ENCODE assay signal across 26 cellular contexts in genomic region chr5:80926979-80927656, GRCh38. TPM values are rescaled to one million over a fixed set of nuclear protein-coding genes. Genes with fewer than 3 reads are reported as not detected.
A peak's percentile ranks its signal among the peaks of the same experiment; 100 is the strongest.
DNase-seq lines count a peak whose midpoint lies in the region; TF ChIP-seq lines count a peak whose summit lies in the region.
"Had no signal": no experiment of that assay in that cellular context is flagged by ENCODE, and none has a peak within 500 bp of the region (broad histone marks: within the 10 kb centered on the region; RNA-seq: fewer than 3 reads in every experiment).

No MANE protein-coding gene starts in this region.

- H3K36me3 ChIP-seq in Karpas-422 (ENCODE audit: insufficient read depth, low read length) (no peaks in the 10 kb centered on the region), OCI-LY3 (replicated peaks; ENCODE audit: low read depth, low read length) (no peaks in the 10 kb centered on the region), esophagus muscularis mucosa (no peaks in the 10 kb centered on the region), smooth muscle cell (ENCODE audit: low read depth) (no peaks in the 10 kb centered on the region)
- H3K36me3 ChIP-seq: BLaER1 treated with 17β-estradiol and CSF1 and Interleukin-3, amounts not matched to agents 10 nM and 100 nM; MG63 had no signal

- WGBS in esophagus muscularis mucosa, result 70% methylated on average over 3 of the region's 3 CpGs
- 89% methylated on average over 3 of the region's 3 CpGs for WGBS in smooth muscle cell (ENCODE audit: low lambda C conversion rate)

- H3K27ac Mint-ChIP-seq in glutamatergic neuron (ENCODE audit: unreplicated experiment), result no peak overlapping the region
- H3K27ac Mint-ChIP-seq: T-cell had no signal

- no peaks in the 10 kb centered on the region for H3K36me3 Mint-ChIP-seq in glutamatergic neuron (ENCODE audit: unreplicated experiment)
- H3K36me3 Mint-ChIP-seq: CD4-positive, alpha-beta memory T cell; T-cell had no signal

- H3K4me1 ChIP-seq in Karpas-422 (ENCODE audit: low read length) (peaks cover 17% of the 10 kb centered on the region), OCI-LY3 (ENCODE audit: low read length) (peaks cover 27% of the 10 kb centered on the region), esophagus muscularis mucosa (no peaks in the 10 kb centered on the region), smooth muscle cell (ENCODE audit: low read depth) (no peaks in the 10 kb centered on the region)
- H3K4me1 ChIP-seq: A549 had no signal

- DNase-seq in Karpas-422 (peak; percentile 61), MV-4-11 (lab: John Stamatoyannopoulos, UW) (peak; percentile 75), esophagus muscularis mucosa (ENCODE audit: extremely low spot score) (peak; percentile 88), glutamatergic neuron (no peak), smooth muscle cell (lab: John Stamatoyannopoulos, UW; ENCODE audit: unreplicated experiment) (no peak), NCI-H524 (lab: John Stamatoyannopoulos, UW) (no peak)
- DNase-seq: AML-193; CD4-positive, alpha-beta memory T cell; COR-L47; DMS53; HCEC 1CT; KBM-7; MG63; NCI-H1092 treated with DMSO at 0.1 percent for 48 hours; NCI-H1436; NCI-H1930; NCI-H2107; NCI-H446; NCI-H526 treated with DMSO at 0.1 percent for 48 hours; PC-9; T-cell had no signal

- H3K9me3 Mint-ChIP-seq in glutamatergic neuron (ENCODE audit: unreplicated experiment), result peaks cover 2% of the 10 kb centered on the region
- H3K9me3 Mint-ChIP-seq: CD4-positive, alpha-beta memory T cell; T-cell had no signal

- H3K9ac ChIP-seq in Karpas-422 (ENCODE audit: low read length), result no peak overlapping the region
- no peak overlapping the region for H3K9ac ChIP-seq in OCI-LY3 (ENCODE audit: low read length)
- no peak overlapping the region for H3K9ac ChIP-seq in smooth muscle cell (ENCODE audit: low read depth)
- H3K9ac ChIP-seq: BLaER1 treated with 17β-estradiol and CSF1 and Interleukin-3, amounts not matched to agents 10 nM and 100 nM had no signal

- no peaks in the 10 kb centered on the region for H3K27me3 ChIP-seq in Karpas-422 (ENCODE audit: low read length)
- no peaks in the 10 kb centered on the region for H3K27me3 ChIP-seq in OCI-LY3 (ENCODE audit: low read depth, low read length)
- no peaks in the 10 kb centered on the region for H3K27me3 ChIP-seq in esophagus muscularis mucosa
- no peaks in the 10 kb centered on the region for H3K27me3 ChIP-seq in smooth muscle cell (ENCODE audit: low read depth)
- H3K27me3 ChIP-seq: BLaER1 treated with 17β-estradiol and CSF1 and Interleukin-3, amounts not matched to agents 10 nM and 100 nM; MG63 had no signal

- H3K4me2 ChIP-seq in Karpas-422 (ENCODE audit: low read depth, low read length, poor library complexity, severe bottlenecking) (peak overlapping the region; percentile 30), OCI-LY3 (ENCODE audit: low read length) (peak overlapping the region; percentile 67), smooth muscle cell (no peak overlapping the region)
- H3K4me2 ChIP-seq: A549; BLaER1 treated with 17β-estradiol and CSF1 and Interleukin-3, amounts not matched to agents 10 nM and 100 nM; PC-9 had no signal

- no peak for TF ChIP-seq POLR2A in esophagus muscularis mucosa (IDR thresholded peaks at IDR 0.05; ENCODE audit: low read depth)

- H2AFZ ChIP-seq in Karpas-422 (ENCODE audit: low read length), result no peak overlapping the region
- no peak overlapping the region for H2AFZ ChIP-seq in OCI-LY3 (ENCODE audit: low read depth, low read length)
- no peak overlapping the region for H2AFZ ChIP-seq in smooth muscle cell (ENCODE audit: low read depth)
- H2AFZ ChIP-seq: PC-9 had no signal

- no peaks in the 10 kb centered on the region for H3F3A ChIP-seq in smooth muscle cell (ENCODE audit: low read depth)

- intact Hi-C loops in esophagus muscularis mucosa (cut with DNase I), result no loop called here

- no peaks in the 10 kb centered on the region for H3K79me2 ChIP-seq in Karpas-422 (ENCODE audit: low read length)
- no peaks in the 10 kb centered on the region for H3K79me2 ChIP-seq in OCI-LY3 (ENCODE audit: low read length)
- no peaks in the 10 kb centered on the region for H3K79me2 ChIP-seq in smooth muscle cell (ENCODE audit: low read depth)

- no peak overlapping the region for H3K4me3 Mint-ChIP-seq in glutamatergic neuron (ENCODE audit: unreplicated experiment)
- H3K4me3 Mint-ChIP-seq: CD4-positive, alpha-beta memory T cell; T-cell had no signal

- H3K27me3 Mint-ChIP-seq in glutamatergic neuron (ENCODE audit: unreplicated experiment), result peaks cover 1% of the 10 kb centered on the region
- H3K27me3 Mint-ChIP-seq: CD4-positive, alpha-beta memory T cell; T-cell had no signal

- no peak for TF ChIP-seq CTCF in OCI-LY3 (IDR thresholded peaks at IDR 0.05; ENCODE audit: low read depth, low read length)
- TF ChIP-seq CTCF in esophagus muscularis mucosa (IDR thresholded peaks at IDR 0.05), result no peak
- TF ChIP-seq CTCF in glutamatergic neuron (IDR thresholded peaks at IDR 0.05; ENCODE audit: partially characterized antibody, unreplicated experiment), result no peak
- no peak for TF ChIP-seq CTCF in smooth muscle cell (IDR thresholded peaks at IDR 0.05; ENCODE audit: borderline replicate concordance, insufficient read depth, poor library complexity, severe bottlenecking)

- H3K27ac ChIP-seq in Karpas-422 (ENCODE audit: low read length), result no peak overlapping the region
- no peak overlapping the region; the same call in 1 of the 2 replicates for H3K27ac ChIP-seq in OCI-LY3 (ENCODE audit: low read length)
- no peak overlapping the region for H3K27ac ChIP-seq in esophagus muscularis mucosa (replicated peaks in 1 of 4)
- no peak overlapping the region for H3K27ac ChIP-seq in smooth muscle cell (ENCODE audit: low read depth)
- H3K27ac ChIP-seq: A549; BLaER1 treated with 17β-estradiol and CSF1 and Interleukin-3, amounts not matched to agents 10 nM and 100 nM; PC-9 had no signal

- H3K4me1 Mint-ChIP-seq in glutamatergic neuron (ENCODE audit: low read depth, unreplicated experiment), result peaks cover 3% of the 10 kb centered on the region

- H3K4me3 ChIP-seq in Karpas-422 (ENCODE audit: low read length) (no peak overlapping the region), OCI-LY3 (ENCODE audit: low read length) (peak overlapping the region; percentile 38; the same call in 1 of the 2 replicates), esophagus muscularis mucosa (no peak overlapping the region), smooth muscle cell (no peak overlapping the region)
- H3K4me3 ChIP-seq: A549; BLaER1 treated with 17β-estradiol and CSF1 and Interleukin-3, amounts not matched to agents 10 nM and 100 nM; MG63; PC-9 had no signal

- no peaks in the 10 kb centered on the region for H3K9me2 ChIP-seq in Karpas-422 (replicated peaks; ENCODE audit: insufficient read depth, low read length)

- no peak for TF ChIP-seq EP300 in esophagus muscularis mucosa (IDR thresholded peaks at IDR 0.05)

- no peaks in the 10 kb centered on the region for H4K20me1 ChIP-seq in Karpas-422 (ENCODE audit: insufficient read depth, low read depth, low read length)
- H4K20me1 ChIP-seq in OCI-LY3 (ENCODE audit: insufficient read depth, low read length), result no peaks in the 10 kb centered on the region
- H4K20me1 ChIP-seq in smooth muscle cell (ENCODE audit: low read depth), result no peaks in the 10 kb centered on the region
- H4K20me1 ChIP-seq: BLaER1 treated with 17β-estradiol and CSF1 and Interleukin-3, amounts not matched to agents 10 nM and 100 nM had no signal

- no peaks in the 10 kb centered on the region for H3K9me3 ChIP-seq in Karpas-422 (ENCODE audit: low read length)
- no peaks in the 10 kb centered on the region for H3K9me3 ChIP-seq in OCI-LY3 (ENCODE audit: insufficient read depth, low read length)
- H3K9me3 ChIP-seq in esophagus muscularis mucosa, result no peaks in the 10 kb centered on the region
- H3K9me3 ChIP-seq in smooth muscle cell (replicated peaks; ENCODE audit: low read depth), result no peaks in the 10 kb centered on the region
- H3K9me3 ChIP-seq: A549; BLaER1 treated with 17β-estradiol and CSF1 and Interleukin-3, amounts not matched to agents 10 nM and 100 nM; MG63 had no signal

RNA-seq across cellular contexts. Expression of gene RASGRF2, which starts 33.0 kb away (rescaled TPM):
- 11.1 and 19.4 TPM in 2 replicates for total RNA-seq in Karpas-422 (2014; rRNA removed; shearing (Covaris generic); ENCODE audit: low replicate concordance)
- total RNA-seq in esophagus muscularis mucosa, result 1 to 10 TPM; 4.2 to 7.6 (median 5.9) TPM
- total RNA-seq in glutamatergic neuron (ENCODE audit: unreplicated experiment), result 1.4 TPM
- total RNA-seq in smooth muscle cell, result 24.7 and 33.8 TPM in 2 replicates
- polyA plus RNA-seq in smooth muscle cell, result 11.1 and 16.7 TPM in 2 replicates
- total RNA-seq: G401, SK-MEL-5 had no signal

Comparison
In these comparisons a context has a peak if more than half of its experiments do, and no peak if none do; other contexts are left out.
1. DNase-seq: peak in Karpas-422 (single experiment), MV-4-11 (single experiment) and esophagus muscularis mucosa (single experiment); none in glutamatergic neuron (single experiment), smooth muscle cell (single experiment) and NCI-H524 (0 of 2).